Comparison of ENCODE assay signal across 1 cellular context in genomic region chr12:3743803-3744202, GRCh38.
TF ChIP-seq lines count a peak whose summit lies in the region.

No MANE protein-coding gene starts in this region.

TF ChIP-seq in WTC11, 78 proteins besides CTCF, POLR2A, EP300 and RAD21 (continued from another document):
- TF ChIP-seq IRF1 (CRISPR knock-in tag; IDR thresholded peaks at IDR 0.05) (no peak), MAX (CRISPR knock-in tag; IDR thresholded peaks at IDR 0.05) (no peak), MYBL2 (CRISPR knock-in tag; IDR thresholded peaks at IDR 0.05) (no peak), MXD4 (CRISPR knock-in tag; IDR thresholded peaks at IDR 0.05; ENCODE audit: borderline replicate concordance) (no peak), PREB (CRISPR knock-in tag; IDR thresholded peaks at IDR 0.05; ENCODE audit: borderline replicate concordance) (no peak)
- TF ChIP-seq, protein P1, sequence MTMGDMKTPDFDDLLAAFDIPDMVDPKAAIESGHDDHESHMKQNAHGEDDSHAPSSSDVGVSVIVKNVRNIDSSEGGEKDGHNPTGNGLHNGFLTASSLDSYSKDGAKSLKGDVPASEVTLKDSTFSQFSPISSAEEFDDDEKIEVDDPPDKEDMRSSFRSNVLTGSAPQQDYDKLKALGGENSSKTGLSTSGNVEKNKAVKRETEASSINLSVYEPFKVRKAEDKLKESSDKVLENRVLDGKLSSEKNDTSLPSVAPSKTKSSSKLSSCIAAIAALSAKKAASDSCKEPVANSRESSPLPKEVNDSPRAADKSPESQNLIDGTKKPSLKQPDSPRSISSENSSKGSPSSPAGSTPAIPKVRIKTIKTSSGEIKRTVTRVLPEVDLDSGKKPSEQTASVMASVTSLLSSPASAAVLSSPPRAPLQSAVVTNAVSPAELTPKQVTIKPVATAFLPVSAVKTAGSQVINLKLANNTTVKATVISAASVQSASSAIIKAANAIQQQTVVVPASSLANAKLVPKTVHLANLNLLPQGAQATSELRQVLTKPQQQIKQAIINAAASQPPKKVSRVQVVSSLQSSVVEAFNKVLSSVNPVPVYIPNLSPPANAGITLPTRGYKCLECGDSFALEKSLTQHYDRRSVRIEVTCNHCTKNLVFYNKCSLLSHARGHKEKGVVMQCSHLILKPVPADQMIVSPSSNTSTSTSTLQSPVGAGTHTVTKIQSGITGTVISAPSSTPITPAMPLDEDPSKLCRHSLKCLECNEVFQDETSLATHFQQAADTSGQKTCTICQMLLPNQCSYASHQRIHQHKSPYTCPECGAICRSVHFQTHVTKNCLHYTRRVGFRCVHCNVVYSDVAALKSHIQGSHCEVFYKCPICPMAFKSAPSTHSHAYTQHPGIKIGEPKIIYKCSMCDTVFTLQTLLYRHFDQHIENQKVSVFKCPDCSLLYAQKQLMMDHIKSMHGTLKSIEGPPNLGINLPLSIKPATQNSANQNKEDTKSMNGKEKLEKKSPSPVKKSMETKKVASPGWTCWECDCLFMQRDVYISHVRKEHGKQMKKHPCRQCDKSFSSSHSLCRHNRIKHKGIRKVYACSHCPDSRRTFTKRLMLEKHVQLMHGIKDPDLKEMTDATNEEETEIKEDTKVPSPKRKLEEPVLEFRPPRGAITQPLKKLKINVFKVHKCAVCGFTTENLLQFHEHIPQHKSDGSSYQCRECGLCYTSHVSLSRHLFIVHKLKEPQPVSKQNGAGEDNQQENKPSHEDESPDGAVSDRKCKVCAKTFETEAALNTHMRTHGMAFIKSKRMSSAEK (CRISPR knock-in tag; IDR thresholded peaks at IDR 0.05; ENCODE audit: borderline replicate concordance): no peak
